Comparison of ENCODE assay signal across 17 cellular contexts in genomic region chr6:56515081-56515905, GRCh38.
A peak's percentile ranks its signal among the peaks of the same experiment; 100 is the strongest.
DNase-seq lines count a peak whose midpoint lies in the region; ATAC-seq, FAIRE-seq and TF ChIP-seq lines count a peak whose summit lies in the region.
"Had no signal": no experiment of that assay in that cellular context is flagged by ENCODE, and none has a peak within 500 bp of the region (broad histone marks: within the 10 kb centered on the region; RNA-seq: fewer than 3 reads in every experiment).

No MANE protein-coding gene starts in this region.

- no peaks in the 10 kb centered on the region for H3K4me1 Mint-ChIP-seq in effector memory CD8-positive, alpha-beta T cell (ENCODE audit: low read depth in 2 of 2)
- H3K4me1 Mint-ChIP-seq: neural crest cell, T-cell had no signal

- H3F3A ChIP-seq in PC-9 (ENCODE audit: insufficient read depth, low read depth): no peaks in the 10 kb centered on the region

- H3K4me3 ChIP-seq in LNCaP clone FGC (ENCODE audit: low read depth, low read length) (no peak overlapping the region), ascending aorta (no peak overlapping the region), mucosa of descending colon (no peak overlapping the region), Karpas-422 (ENCODE audit: low read length) (no peak overlapping the region), PC-9 (no peak overlapping the region)
- H3K4me3 ChIP-seq: Peyer's patch, thyroid gland had no signal

- H3K36me3 Mint-ChIP-seq in effector memory CD8-positive, alpha-beta T cell (ENCODE audit: insufficient read depth): no peaks in the 10 kb centered on the region

- intact Hi-C loops in ascending aorta (cut with DNase I): no loop called here
- intact Hi-C loops in mucosa of descending colon (cut with DNase I, micrococcal nuclease): no loop called here
- intact Hi-C loops in PC-9 (cut with micrococcal nuclease; ENCODE audit: unreplicated experiment): no loop called here

- H3K79me2 ChIP-seq in Karpas-422 (ENCODE audit: low read length) (peaks cover 37% of the 10 kb centered on the region), PC-9 (ENCODE audit: low read depth) (no peaks in the 10 kb centered on the region)

- H2AFZ ChIP-seq in Karpas-422 (ENCODE audit: low read length): no peak overlapping the region
- no peak overlapping the region for H2AFZ ChIP-seq in PC-9

- peaks cover 5 to 34% of the 10 kb centered on the region in 2 donors for H3K4me1 ChIP-seq in ascending aorta
- no peaks in the 10 kb centered on the region for H3K4me1 ChIP-seq in mucosa of descending colon (ENCODE audit: low read depth)
- H3K4me1 ChIP-seq in Karpas-422 (ENCODE audit: low read length): peaks cover 34% of the 10 kb centered on the region
- no peaks in the 10 kb centered on the region for H3K4me1 ChIP-seq in PC-9 (replicated peaks; ENCODE audit: insufficient read depth)
- H3K4me1 ChIP-seq: thyroid gland had no signal

- H3K27me3 ChIP-seq in ascending aorta (no peaks in the 10 kb centered on the region), Karpas-422 (ENCODE audit: low read length) (no peaks in the 10 kb centered on the region), PC-9 (ENCODE audit: insufficient read depth, low read depth) (no peaks in the 10 kb centered on the region)
- H3K27me3 ChIP-seq: Peyer's patch, thyroid gland had no signal

- TF ChIP-seq CTCF in LNCaP clone FGC (IDR thresholded peaks at IDR 0.05; ENCODE audit: control insufficient read depth, extremely low read depth, insufficient read depth) (no peak), ascending aorta (IDR thresholded peaks at IDR 0.05) (no peak), mucosa of descending colon (IDR thresholded peaks at IDR 0.05) (no peak), PC-9 (conservative IDR thresholded peaks at IDR 0.05) (no peak)

- peak; percentile 23 for FAIRE-seq in A204.1 (lab: Jason Lieb, UNC)

- H3K4me2 ChIP-seq in Karpas-422 (ENCODE audit: low read depth, low read length, poor library complexity, severe bottlenecking) (no peak overlapping the region), PC-9 (no peak overlapping the region)

- H4K20me1 ChIP-seq in Karpas-422 (ENCODE audit: insufficient read depth, low read depth, low read length): no peaks in the 10 kb centered on the region
- no peaks in the 10 kb centered on the region for H4K20me1 ChIP-seq in PC-9 (ENCODE audit: insufficient read depth)

- H3K27ac ChIP-seq in ascending aorta (peak overlapping the region; percentile 51 to 65), Karpas-422 (ENCODE audit: low read length) (no peak overlapping the region), PC-9 (no peak overlapping the region)
- H3K27ac ChIP-seq: thyroid gland had no signal

- no peak overlapping the region for H3K4me3 Mint-ChIP-seq in effector memory CD8-positive, alpha-beta T cell
- H3K4me3 Mint-ChIP-seq: dendritic cell treated with granulocyte-macrophage colony-stimulating factor and Interleukin-4, amounts not matched to agents 40 ng/mL and 50 ng/mL, for 4 days; neural crest cell; T-cell had no signal

- H3K9me2 ChIP-seq in Karpas-422 (replicated peaks; ENCODE audit: insufficient read depth, low read length) (no peaks in the 10 kb centered on the region), PC-9 (ENCODE audit: insufficient read depth) (no peaks in the 10 kb centered on the region)

- no TSS peak for BruUV-seq in PC-9 (replicated peaks; lab: Mats Ljungman, UMichigan)

- DNase-seq in LNCaP clone FGC (ENCODE audit: low read depth): peak; percentile 54
- DNase-seq in ascending aorta (ENCODE audit: low spot score in 2 of 2): no peak
- DNase-seq in mucosa of descending colon: peak in 1 of 3 donors; percentile 48
- no peak for DNase-seq in Karpas-422
- no peak for DNase-seq in PC-9
- no peak for DNase-seq in SIG-M5 treated with dmso at 0.1 percent for 504 hours (lab: John Stamatoyannopoulos, UW; ENCODE audit: unreplicated experiment)
- DNase-seq in effector memory CD8-positive, alpha-beta T cell: no peak
- DNase-seq: activated CD4-positive, CD25-positive, alpha-beta regulatory T cell; activated gamma-delta T cell; NCI-H446 treated with DMSO at 0.1 percent for 48 hours; Peyer's patch; stimulated activated CD4-positive, alpha-beta T cell treated with anti-CD3 and anti-CD28 coated beads, Interleukin-1b, Interleukin-23, amount 100 ng/mL, for 48 hours; T-cell; thyroid gland had no signal

- POLR2A ChIA-PET in PC-9 (lab: Charles Lee; ENCODE audit: unreplicated experiment): no interaction called here

- peak; percentile 54 for ATAC-seq in mucosa of descending colon
- no peak for ATAC-seq in effector memory CD8-positive, alpha-beta T cell (replicated peaks)
- ATAC-seq: T-cell had no signal

- H3K36me3 ChIP-seq in ascending aorta (peaks cover 6 to 40% of the 10 kb centered on the region in 2 donors), mucosa of descending colon (ENCODE audit: low read depth) (no peaks in the 10 kb centered on the region), Karpas-422 (ENCODE audit: insufficient read depth, low read length) (peaks cover 74% of the 10 kb centered on the region), PC-9 (ENCODE audit: low read depth) (peaks cover 16% of the 10 kb centered on the region; the same call in 1 of the 2 replicates)

- no peak overlapping the region for H3K9ac ChIP-seq in Karpas-422 (ENCODE audit: low read length)

- CTCF ChIA-PET in PC-9 (lab: Charles Lee): no interaction called here

- H3K9me3 ChIP-seq in ascending aorta: no peaks in the 10 kb centered on the region
- no peaks in the 10 kb centered on the region for H3K9me3 ChIP-seq in mucosa of descending colon
- no peaks in the 10 kb centered on the region for H3K9me3 ChIP-seq in Karpas-422 (ENCODE audit: low read length)
- H3K9me3 ChIP-seq in PC-9 (ENCODE audit: insufficient read depth, low read depth): no peaks in the 10 kb centered on the region
- H3K9me3 ChIP-seq: Peyer's patch, thyroid gland had no signal

- H3K27me3 Mint-ChIP-seq in effector memory CD8-positive, alpha-beta T cell: no peaks in the 10 kb centered on the region
- H3K27me3 Mint-ChIP-seq: dendritic cell treated with granulocyte-macrophage colony-stimulating factor and Interleukin-4, amounts not matched to agents 40 ng/mL and 50 ng/mL, for 4 days; T-cell had no signal

- H3K9me3 Mint-ChIP-seq in effector memory CD8-positive, alpha-beta T cell: peaks cover 2 to 8% of the 10 kb centered on the region in 2 donors
- H3K9me3 Mint-ChIP-seq: dendritic cell treated with granulocyte-macrophage colony-stimulating factor and Interleukin-4, amounts not matched to agents 40 ng/mL and 50 ng/mL, for 4 days; neural crest cell had no signal

- H3K27ac Mint-ChIP-seq in effector memory CD8-positive, alpha-beta T cell: no peak overlapping the region
- H3K27ac Mint-ChIP-seq: dendritic cell treated with granulocyte-macrophage colony-stimulating factor and Interleukin-4, amounts not matched to agents 40 ng/mL and 50 ng/mL, for 4 days; T-cell had no signal

Comparison
In these comparisons a context has a peak if more than half of its experiments do, and no peak if none do; other contexts are left out.
1. H3K27ac ChIP-seq: peak in ascending aorta (2 of 2); none in Karpas-422 (single experiment) and PC-9 (single experiment).